Comparison of ENCODE assay signal across 7 cellular contexts in the genomic region with DNA sequence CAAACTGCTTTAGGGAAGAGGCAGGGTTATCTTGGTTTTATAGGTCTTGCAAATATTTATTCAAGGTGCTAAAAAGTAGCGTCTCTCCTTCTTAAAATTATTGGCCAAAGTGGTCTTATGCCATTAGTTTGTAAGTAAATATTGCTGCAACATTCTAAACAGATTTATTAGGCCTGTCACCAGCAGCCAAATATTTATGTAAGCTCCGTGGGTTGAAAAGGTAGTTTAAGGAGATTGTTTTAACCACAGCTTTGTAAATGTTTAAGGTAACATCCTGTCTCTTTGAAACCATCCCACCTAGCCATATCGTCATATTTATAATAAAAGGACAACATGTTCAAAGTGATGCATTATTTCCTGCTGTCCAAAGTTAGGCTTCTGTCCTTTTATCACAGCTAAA.
"Had no signal": no experiment of that assay in that cellular context is flagged by ENCODE, and none has a peak within 500 bp of the region (broad histone marks: within the 10 kb centered on the region; RNA-seq: fewer than 3 reads in every experiment).

No MANE protein-coding gene starts in this region.

- ATAC-seq: HCT116 had no signal

- H3K27ac ChIP-seq: GM23248 had no signal

- H3K4me3 ChIP-seq: GM23248, HAP-1 had no signal

- DNase-seq: GOT3, H7, HFFc6, KBM-7 had no signal
